13 cellular contexts compared by ENCODE assay signal in genomic region chr11:106482920-106483761, GRCh38.
DNase-seq lines count a peak whose midpoint lies in the region; ATAC-seq and TF ChIP-seq lines count a peak whose summit lies in the region.
"Had no signal": no experiment of that assay in that cellular context is flagged by ENCODE, and none has a peak within 500 bp of the region (broad histone marks: within the 10 kb centered on the region; RNA-seq: fewer than 3 reads in every experiment).

No MANE protein-coding gene starts in this region.

- no peak overlapping the region for H2BK12ac ChIP-seq in neuronal stem cell (ENCODE audit: low read length)

- CTCF ChIA-PET in Caco-2 (lab: Charles Lee), result no interaction called here

- H3K18ac ChIP-seq in neuronal stem cell (ENCODE audit: low read length), result no peak overlapping the region

- no peak overlapping the region for H2AK5ac ChIP-seq in neuronal stem cell (ENCODE audit: low read depth, low read length)

- H3K9ac ChIP-seq in neuronal stem cell (ENCODE audit: low read depth, low read length, poor library complexity), result no peak overlapping the region

- no peak overlapping the region for H4K91ac ChIP-seq in neuronal stem cell (ENCODE audit: low read depth, low read length, poor library complexity)

- H4K8ac ChIP-seq in neuronal stem cell (ENCODE audit: low read depth, low read length), result no peak overlapping the region

- no peak overlapping the region for H3K4me3 Mint-ChIP-seq in Caco-2 (ENCODE audit: unreplicated experiment)
- H3K4me3 Mint-ChIP-seq: HFFc6; natural killer cell treated with Interleukin-12 subunit alpha and Interleukin-12 subunit beta and Interleukin-15 and Interleukin-18, amount 100 ng/mL, for 72 hours had no signal

- intact Hi-C loops in Caco-2 (cut with micrococcal nuclease; ENCODE audit: unreplicated experiment) (no loop called here), cardiac septum (cut with DNase I) (no loop called here), thyroid gland (cut with DNase I) (no loop called here)

- H3K4me1 ChIP-seq in Caco-2, result peaks cover 70% of the 10 kb centered on the region
- H3K4me1 ChIP-seq in neuronal stem cell (ENCODE audit: control insufficient read depth in 2 of 2, insufficient read depth in 1 of 2, low read depth in 1 of 2, low read length in 2 of 2), result peaks cover 6 to 11% of the 10 kb centered on the region in 2 donors
- H3K4me1 ChIP-seq in thyroid gland, result no peaks in the 10 kb centered on the region
- H3K4me1 ChIP-seq: gastroesophageal sphincter had no signal

- no peak overlapping the region for H3K4me3 ChIP-seq in Caco-2 (ENCODE audit: low read depth, low read length)
- H3K4me3 ChIP-seq in neuronal stem cell (ENCODE audit: low read length in 2 of 2), result no peak overlapping the region
- H3K4me3 ChIP-seq in thyroid gland (replicated peaks in 1 of 3), result no peak overlapping the region
- H3K4me3 ChIP-seq: gastroesophageal sphincter had no signal

- H3K27me3 ChIP-seq in Caco-2 (replicated peaks; ENCODE audit: control insufficient read depth, insufficient read depth, low read length) (no peaks in the 10 kb centered on the region), neuronal stem cell (ENCODE audit: control insufficient read depth in 3 of 3, insufficient read depth in 3 of 3, low read depth in 1 of 3, low read length in 3 of 3) (no peaks in the 10 kb centered on the region), thyroid gland (no peaks in the 10 kb centered on the region)
- H3K27me3 ChIP-seq: gastroesophageal sphincter had no signal

- no peak for TF ChIP-seq POLR2A in thyroid gland (IDR thresholded peaks at IDR 0.05)

- no peak for DNase-seq in Caco-2
- peak; percentile 80 for DNase-seq in NCI-H82 (lab: John Stamatoyannopoulos, UW)
- DNase-seq in epithelial cell of prostate (ENCODE audit: low read depth, low spot score), result no peak
- no peak for DNase-seq in neuronal stem cell (ENCODE audit: low spot score)
- DNase-seq in cardiac septum (ENCODE audit: low spot score), result no peak
- no peak for DNase-seq in thyroid gland
- DNase-seq: activated gamma-delta T cell treated with Interleukin-2 at 50 U/mL for 16 hours, HFFc6, NCI-H526 treated with DMSO at 0.1 percent for 48 hours had no signal

- peaks cover 29% of the 10 kb centered on the region for H3K9me3 ChIP-seq in Caco-2
- H3K9me3 ChIP-seq in neuronal stem cell (replicated peaks in 1 of 2; ENCODE audit: control insufficient read depth in 2 of 2, insufficient read depth in 1 of 2, low read depth in 1 of 2, low read length in 2 of 2), result no peaks in the 10 kb centered on the region
- H3K9me3 ChIP-seq in thyroid gland, result no peaks in the 10 kb centered on the region
- H3K9me3 ChIP-seq: gastroesophageal sphincter had no signal

- H3K4ac ChIP-seq in neuronal stem cell (ENCODE audit: low read length), result no peak overlapping the region

- peak overlapping the region; percentile 69 for H3K27ac Mint-ChIP-seq in Caco-2 (ENCODE audit: unreplicated experiment)
- H3K27ac Mint-ChIP-seq: HFFc6; natural killer cell treated with Interleukin-12 subunit alpha and Interleukin-12 subunit beta and Interleukin-15 and Interleukin-18, amount 100 ng/mL, for 72 hours had no signal

- H2BK15ac ChIP-seq in neuronal stem cell (ENCODE audit: low read length), result no peak overlapping the region

- peak overlapping the region; percentile 33 for H2AFZ ChIP-seq in neuronal stem cell (ENCODE audit: low read length)

- no peak overlapping the region for H3K23ac ChIP-seq in neuronal stem cell (ENCODE audit: low read depth, low read length, poor library complexity)

- no peaks in the 10 kb centered on the region for H3K79me1 ChIP-seq in neuronal stem cell (ENCODE audit: low read depth, low read length)

- no peak for ATAC-seq in HG02938 (IDR thresholded peaks at IDR 0.05; ENCODE audit: unreplicated experiment)
- ATAC-seq in GM21526 (IDR thresholded peaks at IDR 0.05; ENCODE audit: low FRiP score, unreplicated experiment), result no peak
- ATAC-seq: gastroesophageal sphincter; natural killer cell treated with Interleukin-12 subunit alpha and Interleukin-12 subunit beta and Interleukin-15 and Interleukin-18, amount 100 ng/mL, for 72 hours had no signal

- TF ChIP-seq CTCF in Caco-2 (IDR thresholded peaks at IDR 0.05; ENCODE audit: insufficient read depth in 1 of 2, low read depth in 1 of 2, low read length in 1 of 2, severe bottlenecking in 1 of 2, unreplicated experiment in 1 of 2) (no peak), thyroid gland (IDR thresholded peaks at IDR 0.05) (no peak)

- peaks cover 36% of the 10 kb centered on the region for H3K4me1 Mint-ChIP-seq in Caco-2 (ENCODE audit: low read depth, unreplicated experiment)

- H3K36me3 ChIP-seq in Caco-2 (ENCODE audit: control insufficient read depth, insufficient read depth, low read length), result no peaks in the 10 kb centered on the region
- no peaks in the 10 kb centered on the region for H3K36me3 ChIP-seq in neuronal stem cell (replicated peaks in 1 of 2; ENCODE audit: control insufficient read depth in 2 of 2, insufficient read depth in 2 of 2, low read length in 2 of 2)
- no peaks in the 10 kb centered on the region for H3K36me3 ChIP-seq in thyroid gland
- H3K36me3 ChIP-seq: gastroesophageal sphincter had no signal

- H3K14ac ChIP-seq in neuronal stem cell (ENCODE audit: low read length), result no peak overlapping the region

- H3K9me3 Mint-ChIP-seq in Caco-2 (ENCODE audit: unreplicated experiment), result peaks cover 24% of the 10 kb centered on the region
- H3K9me3 Mint-ChIP-seq: HFFc6 had no signal

- H3K36me3 Mint-ChIP-seq in Caco-2 (ENCODE audit: insufficient read depth, unreplicated experiment), result peaks cover 10% of the 10 kb centered on the region
- H3K36me3 Mint-ChIP-seq: natural killer cell treated with Interleukin-12 subunit alpha and Interleukin-12 subunit beta and Interleukin-15 and Interleukin-18, amount 100 ng/mL, for 72 hours had no signal

- no peak overlapping the region for H3K4me2 ChIP-seq in neuronal stem cell (ENCODE audit: insufficient read depth, low read length, poor library complexity, severe bottlenecking)

- no peaks in the 10 kb centered on the region for H3K27me3 Mint-ChIP-seq in Caco-2 (ENCODE audit: insufficient read depth, unreplicated experiment)
- H3K27me3 Mint-ChIP-seq: natural killer cell treated with Interleukin-12 subunit alpha and Interleukin-12 subunit beta and Interleukin-15 and Interleukin-18, amount 100 ng/mL, for 72 hours had no signal

- H3K27ac ChIP-seq in epithelial cell of prostate (peak overlapping the region; percentile 10), neuronal stem cell (replicated peaks; ENCODE audit: low read length) (no peak overlapping the region), thyroid gland (no peak overlapping the region)
- H3K27ac ChIP-seq: gastroesophageal sphincter had no signal

- POLR2A ChIA-PET in Caco-2 (lab: Charles Lee), result interaction anchor here (1.5 kb wide), 1 partner anchor 16 kb away, joined by 4 read pairs; no protein-coding TSS in a partner anchor

- no peak overlapping the region for H2BK5ac ChIP-seq in neuronal stem cell (ENCODE audit: low read length)

- no TSS peak for BruUV-seq in Caco-2 (replicated peaks; lab: Mats Ljungman, UMichigan)

- H2BK120ac ChIP-seq in neuronal stem cell (ENCODE audit: low read depth, low read length), result no peak overlapping the region

- no CpG with 5 or more reads among the region's 3 CpGs for WGBS in neuronal stem cell (ENCODE audit: extremely low coverage in 2 of 2, insufficient read length in 2 of 2, insufficient replicate concordance in 1 of 2), 2 donors
- WGBS in thyroid gland, 2 donors, result 34 to 42% methylated on average over 3 of the region's 3 CpGs
